In genomic region chr12:11723993-11724392, GRCh38 we compare ENCODE assay signal across 11 cellular contexts.
DNase-seq lines count a peak whose midpoint lies in the region; FAIRE-seq and TF ChIP-seq lines count a peak whose summit lies in the region.
"Had no signal": no experiment of that assay in that cellular context is flagged by ENCODE, and none has a peak within 500 bp of the region (broad histone marks: within the 10 kb centered on the region; RNA-seq: fewer than 3 reads in every experiment).

No MANE protein-coding gene starts in this region.

- H3K27me3 ChIP-seq in esophagus squamous epithelium (no peaks in the 10 kb centered on the region), sigmoid colon (no peaks in the 10 kb centered on the region)

- H3K36me3 Mint-ChIP-seq in activated naive CD8-positive, alpha-beta T cell treated with anti-CD3 and anti-CD28 coated beads for 36 hours = peaks cover 14% of the 10 kb centered on the region

- H3K4me3 ChIP-seq in esophagus squamous epithelium (no peak overlapping the region), sigmoid colon (no peak overlapping the region)

- peaks cover 38% of the 10 kb centered on the region for H3K4me1 Mint-ChIP-seq in activated naive CD8-positive, alpha-beta T cell treated with anti-CD3 and anti-CD28 coated beads for 36 hours

- FAIRE-seq in RCC 7860 (lab: Jason Lieb, UNC) = no peak

- H3K27ac ChIP-seq in esophagus squamous epithelium (peak overlapping the region in 3 of 4 donors; percentile 10 to 69 (median 48)), sigmoid colon (peak overlapping the region; percentile 65 to 73 (median 68))

- TF ChIP-seq POLR2A in esophagus squamous epithelium (IDR thresholded peaks at IDR 0.05) (no peak), sigmoid colon (IDR thresholded peaks at IDR 0.05) (no peak)

- no peak overlapping the region for H3K27ac Mint-ChIP-seq in activated naive CD8-positive, alpha-beta T cell treated with anti-CD3 and anti-CD28 coated beads for 36 hours

- TF ChIP-seq CTCF in GM13976 (IDR thresholded peaks at IDR 0.05; ENCODE audit: borderline replicate concordance, control extremely low read depth, extremely low read depth, insufficient read depth, missing control alignments) (peak; percentile 0), esophagus squamous epithelium (IDR thresholded peaks at IDR 0.05) (no peak), sigmoid colon (IDR thresholded peaks at IDR 0.05) (no peak)

- peaks cover 3% of the 10 kb centered on the region for H3K9me3 Mint-ChIP-seq in activated naive CD8-positive, alpha-beta T cell treated with anti-CD3 and anti-CD28 coated beads for 36 hours

- H3K36me3 ChIP-seq in esophagus squamous epithelium (no peaks in the 10 kb centered on the region), sigmoid colon (no peaks in the 10 kb centered on the region)

- H3K4me1 ChIP-seq in esophagus squamous epithelium (peaks cover 18 to 82% (median 58%) of the 10 kb centered on the region in 3 donors), sigmoid colon (peaks cover 0 to 84% (median 68%) of the 10 kb centered on the region in 4 donors)

- H3K9me3 ChIP-seq in esophagus squamous epithelium = no peaks in the 10 kb centered on the region
- H3K9me3 ChIP-seq in sigmoid colon = no peaks in the 10 kb centered on the region

- no peak overlapping the region for H3K4me3 Mint-ChIP-seq in activated naive CD8-positive, alpha-beta T cell treated with anti-CD3 and anti-CD28 coated beads for 36 hours

- intact Hi-C loops in esophagus squamous epithelium (cut with DNase I) = no loop called here
- intact Hi-C loops in sigmoid colon (cut with DNase I) = loop anchor here (10.0 kb wide), 1 partner anchor 311 kb away; no protein-coding TSS in a partner anchor

- H3K27me3 Mint-ChIP-seq in activated naive CD8-positive, alpha-beta T cell treated with anti-CD3 and anti-CD28 coated beads for 36 hours = no peaks in the 10 kb centered on the region
- H3K27me3 Mint-ChIP-seq: type B pancreatic cell had no signal

- in situ Hi-C loops in GM13976 (cut with MboI; ENCODE audit: low sequenced_read_pairs, unreplicated experiment) = no loop called here

- WGBS in esophagus squamous epithelium, 2 donors = 69 to 78% methylated on average over 4 to 6 of the region's 6 CpGs
- WGBS in sigmoid colon, 2 donors = 84 to 87% methylated on average over 6 of the region's 6 CpGs

- TF ChIP-seq EP300 in sigmoid colon (IDR thresholded peaks at IDR 0.05) = no peak

- DNase-seq in GM13976 (ENCODE audit: low spot score) (no peak), NCI-H2196 treated with DMSO at 0.1 percent for 48 hours (lab: John Stamatoyannopoulos, UW; ENCODE audit: unreplicated experiment) (peak; percentile 82), esophagus squamous epithelium (lab: John Stamatoyannopoulos, UW) (no peak), sigmoid colon (no peak), cerebellar cortex (ENCODE audit: low spot score) (no peak), AG08395 (ENCODE audit: low spot score) (no peak), RCC 7860 (ENCODE audit: low spot score) (no peak)
- no peak for DNase-seq in activated naive CD8-positive, alpha-beta T cell treated with anti-CD3 and anti-CD28 coated beads for 36 hours
- DNase-seq: activated T-cell treated with anti-CD3 and anti-CD28 coated beads for 4 hours, foreskin fibroblast had no signal
